8 cellular contexts compared by ENCODE assay signal in the genomic region with DNA sequence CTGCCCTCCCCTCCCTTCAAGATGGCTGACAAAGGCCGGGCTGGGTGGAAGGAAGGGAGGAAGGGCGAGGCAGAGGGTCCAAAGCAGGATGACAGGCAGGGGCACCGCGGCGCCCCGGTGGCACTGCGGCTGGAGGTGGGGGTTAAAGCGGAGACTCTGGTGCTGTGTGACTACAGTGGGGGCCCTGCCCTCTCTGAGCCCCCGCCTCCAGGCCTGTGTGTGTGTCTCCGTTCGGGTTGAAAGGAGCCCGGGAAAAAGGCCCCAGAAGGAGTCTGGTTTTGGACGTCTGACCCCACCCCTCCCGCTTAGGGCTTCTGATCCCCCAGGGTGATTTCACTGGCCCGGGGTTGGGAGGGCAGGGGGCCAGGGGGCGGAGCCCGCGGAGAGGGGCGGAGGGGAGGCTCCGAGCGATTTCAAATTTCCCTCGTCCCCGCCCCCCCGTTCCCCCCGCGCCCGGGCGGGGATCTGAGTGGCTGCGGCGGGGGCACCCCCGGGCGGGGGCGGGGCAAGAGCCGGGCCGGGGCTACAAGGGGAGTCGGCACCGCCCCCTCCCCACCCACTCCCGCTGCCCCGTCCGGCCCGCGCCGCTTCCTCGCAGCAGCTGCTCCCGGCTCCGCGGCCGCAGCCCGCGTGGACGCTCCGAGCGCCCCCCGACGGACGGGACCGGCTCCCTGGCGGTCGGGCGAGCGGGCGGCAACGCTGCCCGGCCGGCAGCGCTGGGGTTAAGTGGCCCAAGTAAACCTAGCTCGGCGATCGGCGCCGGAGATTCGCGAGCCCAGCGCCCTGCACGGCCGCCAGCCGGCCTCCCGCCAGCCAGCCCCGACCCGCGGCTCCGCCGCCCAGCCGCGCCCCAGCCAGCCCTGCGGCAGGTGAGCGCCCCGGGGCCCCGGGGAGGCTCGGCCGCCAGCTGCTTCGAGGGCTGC. TPM values are rescaled to one million over a fixed set of nuclear protein-coding genes. Genes with fewer than 3 reads are reported as not detected.
A peak's percentile ranks its signal among the peaks of the same experiment; 100 is the strongest.
DNase-seq lines count a peak whose midpoint lies in the region; ATAC-seq and TF ChIP-seq lines count a peak whose summit lies in the region.

TSS of gene DNMT3B (plus strand) at position 555 of the 923 bp plus-strand sequence. CDS start 17,939 bp downstream, outside the sequence.

- no peaks in the 10 kb centered on the region for H3K9me2 ChIP-seq in MM.1S (replicated peaks; ENCODE audit: insufficient read depth, low read length)

- H3K4me1 ChIP-seq in MM.1S (ENCODE audit: low read length) (peaks cover 5% of the 10 kb centered on the region), right cardiac atrium (ENCODE audit: control insufficient read depth, insufficient read depth, low read length) (no peaks in the 10 kb centered on the region), rectal smooth muscle tissue (ENCODE audit: control insufficient read depth, insufficient read depth, low read length) (peaks cover 9% of the 10 kb centered on the region)

- peak; percentile 65 for ATAC-seq in GM21786 (IDR thresholded peaks at IDR 0.05; ENCODE audit: unreplicated experiment)
- peak; percentile 91 for ATAC-seq in right cardiac atrium

- under 1% methylated on average over 92 of the region's 92 CpGs for WGBS in right cardiac atrium

- H4K20me1 ChIP-seq in MM.1S (ENCODE audit: insufficient read depth, low read length): no peaks in the 10 kb centered on the region

- H3K4me3 ChIP-seq in MM.1S (ENCODE audit: low read length) (peak within 1 kb of the TSS; percentile 93), right cardiac atrium (ENCODE audit: low read length) (peak within 1 kb of the TSS; percentile 94), rectal smooth muscle tissue (ENCODE audit: low read length) (peak within 1 kb of the TSS; percentile 89)

- H3K27me3 ChIP-seq in MM.1S (replicated peaks; ENCODE audit: insufficient read depth, low read length): no peaks in the 10 kb centered on the region
- H3K27me3 ChIP-seq in right cardiac atrium (ENCODE audit: control insufficient read depth, insufficient read depth): no peaks in the 10 kb centered on the region
- no peaks in the 10 kb centered on the region for H3K27me3 ChIP-seq in rectal smooth muscle tissue (ENCODE audit: control insufficient read depth, insufficient read depth, low read length)

- DNase-seq in DMS79 (lab: John Stamatoyannopoulos, UW) (peak; percentile 66), MM.1S (peak; percentile 79), T follicular helper cell (ENCODE audit: low read depth) (peak; percentile 49), amniotic epithelial cell (ENCODE audit: low read depth) (peak; percentile 66), right cardiac atrium (peak; percentile 82 to 93 (median 93)), NCI-H2107 treated with DMSO at 0.1 percent for 48 hours (lab: John Stamatoyannopoulos, UW; ENCODE audit: unreplicated experiment) (no peak)

- peaks cover 26% of the 10 kb centered on the region for H3K79me2 ChIP-seq in MM.1S (ENCODE audit: low read length)

- intact Hi-C loops in right cardiac atrium (cut with DNase I): no loop called here

- H3K36me3 ChIP-seq in MM.1S (replicated peaks; ENCODE audit: insufficient read depth, low read length): no peaks in the 10 kb centered on the region
- no peaks in the 10 kb centered on the region for H3K36me3 ChIP-seq in rectal smooth muscle tissue (ENCODE audit: control insufficient read depth, insufficient read depth, low read length)

- TF ChIP-seq CTCF in MM.1S (IDR thresholded peaks at IDR 0.05; ENCODE audit: low read length): 0 out of 2 replicates have a peak, but pooled peaks have one; percentile 5

- peak within 1 kb of the TSS; percentile 96 for H2AFZ ChIP-seq in MM.1S (ENCODE audit: low read length)

- H3K9me3 ChIP-seq in MM.1S (replicated peaks; ENCODE audit: insufficient read depth, low read length) (no peaks in the 10 kb centered on the region), right cardiac atrium (ENCODE audit: control insufficient read depth, low read length) (no peaks in the 10 kb centered on the region)

- H3K4me2 ChIP-seq in MM.1S (ENCODE audit: low read depth, low read length): peak within 1 kb of the TSS; percentile 80

- H3F3A ChIP-seq in MM.1S (ENCODE audit: insufficient read depth, low read length): peaks cover 12% of the 10 kb centered on the region; the same call in 1 of the 2 replicates

- H3K9ac ChIP-seq in MM.1S (ENCODE audit: low read length) (peak within 1 kb of the TSS; percentile 81), rectal smooth muscle tissue (ENCODE audit: low read length) (peak within 1 kb of the TSS; percentile 13)

- H3K27ac ChIP-seq in MM.1S (ENCODE audit: low read length): no peak within 1 kb of the TSS
- no peak within 1 kb of the TSS for H3K27ac ChIP-seq in right cardiac atrium (ENCODE audit: low read length)
- H3K27ac ChIP-seq in rectal smooth muscle tissue (ENCODE audit: low read depth, low read length): no peak within 1 kb of the TSS

RNA-seq across cellular contexts. Expression of gene DNMT3B, which starts in this region (rescaled TPM):
- under 1 TPM; 0.28 to 0.65 (median 0.59) TPM for total RNA-seq in right cardiac atrium
- 0.52 TPM for polyA plus RNA-seq in right cardiac atrium

Comparison
In these comparisons a context has a peak if more than half of its experiments do, and no peak if none do; other contexts are left out.
1. Peak in DNase-seq, ATAC-seq and H3K4me3 ChIP-seq in right cardiac atrium; RNA of the gene not detected or under 1 TPM.